ENCODE assay signal across 1 cellular context in the genomic region with DNA sequence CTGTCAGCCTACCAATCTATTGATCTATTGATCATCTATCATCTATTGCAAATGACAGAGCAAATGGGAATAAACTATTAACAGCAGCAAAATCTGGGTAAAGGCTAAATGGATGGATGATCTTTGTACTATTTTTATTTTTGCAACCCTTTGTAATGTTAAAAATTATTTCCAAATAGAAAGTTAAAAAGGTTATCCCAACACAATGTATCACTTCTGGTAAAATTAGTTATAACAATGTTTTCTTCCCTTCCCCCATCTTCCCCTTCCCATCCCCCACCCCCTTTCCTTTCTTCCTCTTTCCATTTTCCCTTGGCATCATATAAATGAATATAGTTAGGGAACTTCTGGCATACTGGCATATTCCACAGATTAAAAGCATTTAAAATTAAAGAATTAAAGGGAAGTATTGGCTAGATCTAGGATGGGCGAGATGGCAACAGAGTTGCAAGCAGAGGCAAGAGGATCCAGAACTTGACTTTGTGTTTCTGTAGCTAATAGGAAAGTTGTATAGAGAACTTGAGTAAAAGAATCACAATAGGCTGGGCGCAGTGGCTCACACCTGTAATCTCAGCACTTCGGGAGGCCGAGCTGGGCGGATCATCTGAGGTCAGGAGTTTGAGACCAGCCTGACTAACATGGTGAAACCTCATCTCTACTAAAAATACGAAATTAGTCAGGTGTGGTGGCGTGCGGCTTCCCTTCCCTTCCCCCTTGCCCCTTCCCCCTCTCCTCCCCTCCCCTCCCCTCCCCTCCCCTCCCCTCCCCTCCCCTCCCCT.
TF ChIP-seq lines count a peak whose summit lies in the region.

No MANE protein-coding gene starts in this region.

TF ChIP-seq in GM12878, 131 proteins besides CTCF, POLR2A, EP300 and RAD21 (continued from another document):
- TF ChIP-seq, protein P1, sequence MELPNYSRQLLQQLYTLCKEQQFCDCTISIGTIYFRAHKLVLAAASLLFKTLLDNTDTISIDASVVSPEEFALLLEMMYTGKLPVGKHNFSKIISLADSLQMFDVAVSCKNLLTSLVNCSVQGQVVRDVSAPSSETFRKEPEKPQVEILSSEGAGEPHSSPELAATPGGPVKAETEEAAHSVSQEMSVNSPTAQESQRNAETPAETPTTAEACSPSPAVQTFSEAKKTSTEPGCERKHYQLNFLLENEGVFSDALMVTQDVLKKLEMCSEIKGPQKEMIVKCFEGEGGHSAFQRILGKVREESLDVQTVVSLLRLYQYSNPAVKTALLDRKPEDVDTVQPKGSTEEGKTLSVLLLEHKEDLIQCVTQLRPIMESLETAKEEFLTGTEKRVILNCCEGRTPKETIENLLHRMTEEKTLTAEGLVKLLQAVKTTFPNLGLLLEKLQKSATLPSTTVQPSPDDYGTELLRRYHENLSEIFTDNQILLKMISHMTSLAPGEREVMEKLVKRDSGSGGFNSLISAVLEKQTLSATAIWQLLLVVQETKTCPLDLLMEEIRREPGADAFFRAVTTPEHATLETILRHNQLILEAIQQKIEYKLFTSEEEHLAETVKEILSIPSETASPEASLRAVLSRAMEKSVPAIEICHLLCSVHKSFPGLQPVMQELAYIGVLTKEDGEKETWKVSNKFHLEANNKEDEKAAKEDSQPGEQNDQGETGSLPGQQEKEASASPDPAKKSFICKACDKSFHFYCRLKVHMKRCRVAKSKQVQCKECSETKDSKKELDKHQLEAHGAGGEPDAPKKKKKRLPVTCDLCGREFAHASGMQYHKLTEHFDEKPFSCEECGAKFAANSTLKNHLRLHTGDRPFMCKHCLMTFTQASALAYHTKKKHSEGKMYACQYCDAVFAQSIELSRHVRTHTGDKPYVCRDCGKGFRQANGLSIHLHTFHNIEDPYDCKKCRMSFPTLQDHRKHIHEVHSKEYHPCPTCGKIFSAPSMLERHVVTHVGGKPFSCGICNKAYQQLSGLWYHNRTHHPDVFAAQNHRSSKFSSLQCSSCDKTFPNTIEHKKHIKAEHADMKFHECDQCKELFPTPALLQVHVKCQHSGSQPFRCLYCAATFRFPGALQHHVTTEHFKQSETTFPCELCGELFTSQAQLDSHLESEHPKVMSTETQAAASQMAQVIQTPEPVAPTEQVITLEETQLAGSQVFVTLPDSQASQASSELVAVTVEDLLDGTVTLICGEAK (IDR thresholded peaks at IDR 0.05; ENCODE audit: borderline replicate concordance): no peak
- TF ChIP-seq SREBF2 (IDR thresholded peaks at IDR 0.05; ENCODE audit: low read length) (no peak), RUNX3 (IDR thresholded peaks at IDR 0.05; ENCODE audit: low read length) (peak; percentile 45; the same call in 1 of the 2 replicates), EED (IDR thresholded peaks at IDR 0.05; ENCODE audit: low read depth) (no peak), SMAD5 (IDR thresholded peaks at IDR 0.05; ENCODE audit: low read depth) (no peak)
- TF ChIP-seq, protein P2, sequence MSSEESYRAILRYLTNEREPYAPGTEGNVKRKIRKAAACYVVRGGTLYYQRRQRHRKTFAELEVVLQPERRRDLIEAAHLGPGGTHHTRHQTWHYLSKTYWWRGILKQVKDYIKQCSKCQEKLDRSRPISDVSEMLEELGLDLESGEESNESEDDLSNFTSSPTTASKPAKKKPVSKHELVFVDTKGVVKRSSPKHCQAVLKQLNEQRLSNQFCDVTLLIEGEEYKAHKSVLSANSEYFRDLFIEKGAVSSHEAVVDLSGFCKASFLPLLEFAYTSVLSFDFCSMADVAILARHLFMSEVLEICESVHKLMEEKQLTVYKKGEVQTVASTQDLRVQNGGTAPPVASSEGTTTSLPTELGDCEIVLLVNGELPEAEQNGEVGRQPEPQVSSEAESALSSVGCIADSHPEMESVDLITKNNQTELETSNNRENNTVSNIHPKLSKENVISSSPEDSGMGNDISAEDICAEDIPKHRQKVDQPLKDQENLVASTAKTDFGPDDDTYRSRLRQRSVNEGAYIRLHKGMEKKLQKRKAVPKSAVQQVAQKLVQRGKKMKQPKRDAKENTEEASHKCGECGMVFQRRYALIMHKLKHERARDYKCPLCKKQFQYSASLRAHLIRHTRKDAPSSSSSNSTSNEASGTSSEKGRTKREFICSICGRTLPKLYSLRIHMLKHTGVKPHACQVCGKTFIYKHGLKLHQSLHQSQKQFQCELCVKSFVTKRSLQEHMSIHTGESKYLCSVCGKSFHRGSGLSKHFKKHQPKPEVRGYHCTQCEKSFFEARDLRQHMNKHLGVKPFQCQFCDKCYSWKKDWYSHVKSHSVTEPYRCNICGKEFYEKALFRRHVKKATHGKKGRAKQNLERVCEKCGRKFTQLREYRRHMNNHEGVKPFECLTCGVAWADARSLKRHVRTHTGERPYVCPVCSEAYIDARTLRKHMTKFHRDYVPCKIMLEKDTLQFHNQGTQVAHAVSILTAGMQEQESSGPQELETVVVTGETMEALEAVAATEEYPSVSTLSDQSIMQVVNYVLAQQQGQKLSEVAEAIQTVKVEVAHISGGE (CRISPR knock-in tag; IDR thresholded peaks at IDR 0.05): no peak
- TF ChIP-seq, protein P3, sequence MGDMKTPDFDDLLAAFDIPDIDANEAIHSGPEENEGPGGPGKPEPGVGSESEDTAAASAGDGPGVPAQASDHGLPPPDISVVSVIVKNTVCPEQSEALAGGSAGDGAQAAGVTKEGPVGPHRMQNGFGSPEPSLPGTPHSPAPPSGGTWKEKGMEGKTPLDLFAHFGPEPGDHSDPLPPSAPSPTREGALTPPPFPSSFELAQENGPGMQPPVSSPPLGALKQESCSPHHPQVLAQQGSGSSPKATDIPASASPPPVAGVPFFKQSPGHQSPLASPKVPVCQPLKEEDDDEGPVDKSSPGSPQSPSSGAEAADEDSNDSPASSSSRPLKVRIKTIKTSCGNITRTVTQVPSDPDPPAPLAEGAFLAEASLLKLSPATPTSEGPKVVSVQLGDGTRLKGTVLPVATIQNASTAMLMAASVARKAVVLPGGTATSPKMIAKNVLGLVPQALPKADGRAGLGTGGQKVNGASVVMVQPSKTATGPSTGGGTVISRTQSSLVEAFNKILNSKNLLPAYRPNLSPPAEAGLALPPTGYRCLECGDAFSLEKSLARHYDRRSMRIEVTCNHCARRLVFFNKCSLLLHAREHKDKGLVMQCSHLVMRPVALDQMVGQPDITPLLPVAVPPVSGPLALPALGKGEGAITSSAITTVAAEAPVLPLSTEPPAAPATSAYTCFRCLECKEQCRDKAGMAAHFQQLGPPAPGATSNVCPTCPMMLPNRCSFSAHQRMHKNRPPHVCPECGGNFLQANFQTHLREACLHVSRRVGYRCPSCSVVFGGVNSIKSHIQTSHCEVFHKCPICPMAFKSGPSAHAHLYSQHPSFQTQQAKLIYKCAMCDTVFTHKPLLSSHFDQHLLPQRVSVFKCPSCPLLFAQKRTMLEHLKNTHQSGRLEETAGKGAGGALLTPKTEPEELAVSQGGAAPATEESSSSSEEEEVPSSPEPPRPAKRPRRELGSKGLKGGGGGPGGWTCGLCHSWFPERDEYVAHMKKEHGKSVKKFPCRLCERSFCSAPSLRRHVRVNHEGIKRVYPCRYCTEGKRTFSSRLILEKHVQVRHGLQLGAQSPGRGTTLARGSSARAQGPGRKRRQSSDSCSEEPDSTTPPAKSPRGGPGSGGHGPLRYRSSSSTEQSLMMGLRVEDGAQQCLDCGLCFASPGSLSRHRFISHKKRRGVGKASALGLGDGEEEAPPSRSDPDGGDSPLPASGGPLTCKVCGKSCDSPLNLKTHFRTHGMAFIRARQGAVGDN (IDR thresholded peaks at IDR 0.05): no peak
